8 cellular contexts compared by ENCODE assay signal in the genomic region with DNA sequence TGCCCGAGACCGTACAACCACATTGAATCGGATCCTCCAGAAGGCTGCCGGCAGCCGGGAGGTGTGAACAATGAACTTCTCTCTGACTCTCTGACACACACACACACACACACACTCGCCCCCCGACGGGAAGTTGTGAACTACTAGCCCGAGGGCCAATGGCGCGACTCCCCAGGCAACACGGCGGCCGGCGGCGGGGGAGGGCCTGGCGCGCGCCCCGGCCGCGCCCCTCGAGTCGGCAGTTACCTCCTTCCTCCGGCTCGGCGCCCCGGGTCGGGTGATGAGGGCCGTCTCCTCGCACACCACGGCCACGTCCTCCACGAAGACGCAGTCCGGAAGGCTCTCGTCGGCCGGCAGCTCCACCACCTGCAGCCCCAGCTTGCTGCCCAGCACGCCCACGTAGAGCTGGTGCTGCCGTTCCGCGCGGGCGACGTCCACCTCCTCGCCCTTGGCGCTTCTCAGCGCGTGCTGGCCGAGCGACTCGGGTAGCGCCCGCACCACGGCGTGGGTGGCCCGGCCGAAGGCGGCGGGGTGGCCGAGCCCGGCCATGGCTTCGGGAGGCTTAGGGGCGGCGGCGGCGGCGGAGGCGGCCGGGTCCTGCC. TPM values are rescaled to one million over a fixed set of nuclear protein-coding genes. Genes with fewer than 3 reads are reported as not detected.
A peak's percentile ranks its signal among the peaks of the same experiment; 100 is the strongest.
DNase-seq lines count a peak whose midpoint lies in the region; ATAC-seq and TF ChIP-seq lines count a peak whose summit lies in the region.

No MANE protein-coding gene starts in this region.

- H3K9me3 Mint-ChIP-seq in activated CD8-positive, alpha-beta memory T cell treated with anti-CD3 and anti-CD28 coated beads, Interleukin-2, amount 10 ng/mL, durations not matched to agents 7 days and 5 days (ENCODE audit: low read depth), result no peaks in the 10 kb centered on the region

- peak overlapping the region; percentile 34 for H2AFZ ChIP-seq in fibroblast of lung (ENCODE audit: low read length)

- peak overlapping the region; percentile 82 to 95 (median 86) for H3K4me3 ChIP-seq in fibroblast of lung (replicated peaks in 1 of 4; ENCODE audit: control extremely low read depth in 1 of 4, insufficient read depth in 1 of 4, low read depth in 3 of 4, low read length in 4 of 4)
- peak overlapping the region; percentile 66 to 89 for H3K4me3 ChIP-seq in testis

- H3K9me3 ChIP-seq in fibroblast of lung (ENCODE audit: control insufficient read depth, insufficient read depth, low read depth, low read length) (no peaks in the 10 kb centered on the region), testis (no peaks in the 10 kb centered on the region)

- no peak for TF ChIP-seq POLR2A in testis (IDR thresholded peaks at IDR 0.05)

- TF ChIP-seq CTCF in fibroblast of lung (conservative IDR thresholded peaks at IDR 0.05 in 1 of 2, IDR thresholded peaks at IDR 0.05 in 1 of 2; ENCODE audit: low read depth in 1 of 2, low read length in 2 of 2), result no peak
- TF ChIP-seq CTCF in testis (IDR thresholded peaks at IDR 0.05), result no peak

- H3K27me3 Mint-ChIP-seq in activated CD8-positive, alpha-beta memory T cell treated with anti-CD3 and anti-CD28 coated beads, Interleukin-2, amount 10 ng/mL, durations not matched to agents 7 days and 5 days, result peaks cover 60% of the 10 kb centered on the region

- CTCF ChIA-PET in activated CD8-positive, alpha-beta memory T cell treated with anti-CD3 and anti-CD28 coated beads, Interleukin-2, amount 10 ng/mL, durations not matched to agents 7 days and 5 days (lab: Charles Lee), result no interaction called here

- H3K4me2 ChIP-seq in fibroblast of lung (ENCODE audit: extremely low read depth, insufficient read depth, low read length), result peak overlapping the region; percentile 93

- H3K79me2 ChIP-seq in fibroblast of lung (ENCODE audit: control insufficient read depth, insufficient read depth, low read length), result peaks cover 56% of the 10 kb centered on the region

- no peaks in the 10 kb centered on the region for H4K20me1 ChIP-seq in fibroblast of lung (ENCODE audit: control insufficient read depth, extremely low read depth, insufficient read depth, low read length)

- peak; percentile 71 for ATAC-seq in HG02588 (IDR thresholded peaks at IDR 0.05; ENCODE audit: unreplicated experiment)
- peak; percentile 73 for ATAC-seq in activated CD8-positive, alpha-beta memory T cell treated with anti-CD3 and anti-CD28 coated beads, Interleukin-2, amount 10 ng/mL, durations not matched to agents 7 days and 5 days

- WGBS in testis, 2 donors, result 0% methylated on average over 26 of the region's 72 CpGs; no CpG with 5 or more reads in 1 of the 2 donors

- peak overlapping the region; percentile 92 for H3K9ac ChIP-seq in fibroblast of lung (ENCODE audit: insufficient read depth, low read length)

- intact Hi-C loops in testis (cut with DNase I; ENCODE audit: low total_unique reads), result no loop called here

- H3K4me1 Mint-ChIP-seq in activated CD8-positive, alpha-beta memory T cell treated with anti-CD3 and anti-CD28 coated beads, Interleukin-2, amount 10 ng/mL, durations not matched to agents 7 days and 5 days, result peaks cover 4% of the 10 kb centered on the region

- H3K27ac ChIP-seq in fibroblast of lung (ENCODE audit: insufficient read depth, low read length) (peak overlapping the region; percentile 89), testis (peak overlapping the region; percentile 57 to 85)

- H3K27ac Mint-ChIP-seq in activated CD8-positive, alpha-beta memory T cell treated with anti-CD3 and anti-CD28 coated beads, Interleukin-2, amount 10 ng/mL, durations not matched to agents 7 days and 5 days, result no peak overlapping the region

- no peaks in the 10 kb centered on the region for H3K36me3 Mint-ChIP-seq in activated CD8-positive, alpha-beta memory T cell treated with anti-CD3 and anti-CD28 coated beads, Interleukin-2, amount 10 ng/mL, durations not matched to agents 7 days and 5 days

- H3K4me1 ChIP-seq in fibroblast of lung (ENCODE audit: control insufficient read depth, extremely low read depth, insufficient read depth, low read length), result peaks cover 6% of the 10 kb centered on the region
- H3K4me1 ChIP-seq in testis, result peaks cover 26% of the 10 kb centered on the region

- H3K36me3 ChIP-seq in fibroblast of lung (ENCODE audit: control insufficient read depth, insufficient read depth, low read length) (peaks cover 2% of the 10 kb centered on the region), testis (ENCODE audit: low read depth, missing control alignments) (no peaks in the 10 kb centered on the region)

- DNase-seq in NOMO-1 (lab: John Stamatoyannopoulos, UW; ENCODE audit: unreplicated experiment in 2 of 2), result peak; percentile 32 to 36
- no peak for DNase-seq in NOMO-1 treated with dmso at 0.1 percent for 144 hours (lab: John Stamatoyannopoulos, UW; ENCODE audit: unreplicated experiment)
- DNase-seq in NCI-H1930 (lab: John Stamatoyannopoulos, UW), result peak; percentile 31 to 32
- peak; percentile 44 for DNase-seq in activated CD8-positive, alpha-beta memory T cell treated with anti-CD3 and anti-CD28 coated beads, Interleukin-2, amount 10 ng/mL, durations not matched to agents 7 days and 5 days
- DNase-seq in fibroblast of lung (ENCODE audit: low read depth in 2 of 2), result peak; percentile 59 to 85
- DNase-seq in myocyte (ENCODE audit: low read depth), result peak; percentile 59
- DNase-seq in testis, result peak; percentile 77

- no peaks in the 10 kb centered on the region for H3K27me3 ChIP-seq in fibroblast of lung (ENCODE audit: control insufficient read depth, insufficient read depth, low read length)
- no peaks in the 10 kb centered on the region for H3K27me3 ChIP-seq in testis

- peak overlapping the region; percentile 6 for H3K4me3 Mint-ChIP-seq in activated CD8-positive, alpha-beta memory T cell treated with anti-CD3 and anti-CD28 coated beads, Interleukin-2, amount 10 ng/mL, durations not matched to agents 7 days and 5 days

RNA-seq across cellular contexts. Expression of gene DDAH1, which starts 0.4 kb away (rescaled TPM):
- total RNA-seq in activated CD8-positive, alpha-beta memory T cell treated with anti-CD3 and anti-CD28 coated beads, Interleukin-2, amount 10 ng/mL, durations not matched to agents 7 days and 5 days, result not detected
- total RNA-seq in fibroblast of lung, result 22.6 and 50.0 TPM in 2 replicates
- polyA plus RNA-seq in fibroblast of lung, result 164 and 218 TPM in 2 replicates
- 78.3 and 108 TPM in 2 replicates for polyA plus RNA-seq in fibroblast of lung (2012)
- polyA minus RNA-seq in fibroblast of lung (ENCODE audit: low replicate concordance), result 84.3 and 113 TPM in 2 replicates
- total RNA-seq in myocyte, result 16.3 and 18.1 TPM in 2 replicates
- polyA plus RNA-seq in myocyte (2012), result 37.5 TPM
- total RNA-seq in testis, result 10 to 100 TPM; 54.3 to 71.3 TPM
- 45.3 TPM for polyA plus RNA-seq in testis (ENCODE audit: insufficient read depth, low read depth, low replicate concordance)

Comparison
In these comparisons a context has a peak if more than half of its experiments do, and no peak if none do; other contexts are left out.
1. RNA of gene DDAH1, which starts 0.4 kb away (total RNA-seq): 54.3 to 71.3 TPM in testis, 22.6 to 50.0 TPM in fibroblast of lung and 16.3 to 18.1 TPM in myocyte; not detected in activated CD8-positive, alpha-beta memory T cell treated with anti-CD3 and anti-CD28 coated beads, Interleukin-2, amount 10 ng/mL, durations not matched to agents 7 days and 5 days; every median in the first group is over 10 times any median in the second.